19 cellular contexts compared by ENCODE assay signal in genomic region chr12:103301642-103302620, GRCh38.
DNase-seq lines count a peak whose midpoint lies in the region; ATAC-seq and TF ChIP-seq lines count a peak whose summit lies in the region.
"Had no signal": no experiment of that assay in that cellular context is flagged by ENCODE, and none has a peak within 500 bp of the region (broad histone marks: within the 10 kb centered on the region; RNA-seq: fewer than 3 reads in every experiment).

No MANE protein-coding gene starts in this region.

- peak overlapping the region; percentile 67 for H3K4me3 Mint-ChIP-seq in WTC11
- H3K4me3 Mint-ChIP-seq: activated CD4-positive, alpha-beta memory T cell treated with anti-CD3 and anti-CD28 coated beads for 36 hours; activated naive CD4-positive, alpha-beta T cell treated with anti-CD3 and anti-CD28 coated beads, Interleukin-2, amount 50 U/mL, for 24 hours; activated T-cell treated with anti-CD3 and anti-CD28 coated beads, Interleukin-2, amount 50 U/mL, for 24 hours; nephron had no signal

- H3K27me3 ChIP-seq in SK-N-SH (ENCODE audit: insufficient read depth): no peaks in the 10 kb centered on the region
- H3K27me3 ChIP-seq in iPS-18a (ENCODE audit: control insufficient read depth, insufficient read depth, low read length): no peaks in the 10 kb centered on the region
- H3K27me3 ChIP-seq in smooth muscle cell (ENCODE audit: low read depth): peaks cover 49% of the 10 kb centered on the region
- H3K27me3 ChIP-seq in prostate gland (replicated peaks; ENCODE audit: insufficient read depth): peaks cover 3% of the 10 kb centered on the region
- H3K27me3 ChIP-seq: BLaER1, tibial artery had no signal

- H3K4me2 ChIP-seq in SK-N-SH (no peak overlapping the region), smooth muscle cell (peak overlapping the region; percentile 61)
- H3K4me2 ChIP-seq: BLaER1 had no signal

- POLR2A ChIA-PET in SK-N-SH (lab: Yijun Ruan, JAX) (no interaction called here), WTC11 (lab: Charles Lee) (no interaction called here)

- CTCF ChIA-PET in SK-N-SH (lab: Yijun Ruan, JAX): no interaction called here
- CTCF ChIA-PET in WTC11 (lab: Charles Lee): interaction anchor here (1.0 to 1.5 kb wide), 3 partner anchors 194 to 352 kb away, joined by 3 to 4 read pairs (median 4); partner anchors contain the start of gene C12orf42

- no peak for ATAC-seq in SK-N-SH treated with all-trans-retinoic acid at 6 μM for 48 hours
- ATAC-seq in WTC11: peak; percentile 97

- H3K27ac Mint-ChIP-seq in WTC11: no peak overlapping the region
- H3K27ac Mint-ChIP-seq: activated CD4-positive, alpha-beta memory T cell treated with anti-CD3 and anti-CD28 coated beads for 36 hours; activated naive CD4-positive, alpha-beta T cell treated with anti-CD3 and anti-CD28 coated beads, Interleukin-2, amount 50 U/mL, for 24 hours; activated T-cell treated with anti-CD3 and anti-CD28 coated beads, Interleukin-2, amount 50 U/mL, for 24 hours; nephron had no signal

- no peak for TF ChIP-seq RAD21 in SK-N-SH (IDR thresholded peaks at IDR 0.05; ENCODE audit: low read length)

- H4K20me1 ChIP-seq in SK-N-SH (ENCODE audit: insufficient read depth) (no peaks in the 10 kb centered on the region), smooth muscle cell (ENCODE audit: low read depth) (no peaks in the 10 kb centered on the region)
- H4K20me1 ChIP-seq: BLaER1 had no signal

- no peak for TF ChIP-seq EP300 in SK-N-SH (IDR thresholded peaks at IDR 0.05; ENCODE audit: borderline replicate concordance in 1 of 2, low read depth in 1 of 2, low read length in 1 of 2)

- H3F3A ChIP-seq in SK-N-SH (replicated peaks; ENCODE audit: insufficient read depth) (no peaks in the 10 kb centered on the region), smooth muscle cell (ENCODE audit: low read depth) (no peaks in the 10 kb centered on the region)

- H3K4me1 ChIP-seq in SK-N-SH (ENCODE audit: control insufficient read depth in 1 of 2, insufficient read depth in 2 of 2, low read depth in 1 of 2, low read length in 1 of 2) (no peaks in the 10 kb centered on the region; a peak in 1 of 4 replicates), iPS-18a (ENCODE audit: control insufficient read depth, low read depth, low read length) (peaks cover 16% of the 10 kb centered on the region), smooth muscle cell (ENCODE audit: low read depth) (peaks cover 4% of the 10 kb centered on the region), prostate gland (replicated peaks) (no peaks in the 10 kb centered on the region)
- H3K4me1 ChIP-seq: BLaER1, tibial artery had no signal

- intact Hi-C loops in prostate gland (cut with DNase I): no loop called here

- H3K79me2 ChIP-seq in SK-N-SH (ENCODE audit: insufficient read depth) (no peaks in the 10 kb centered on the region), smooth muscle cell (ENCODE audit: low read depth) (no peaks in the 10 kb centered on the region)

- no peaks in the 10 kb centered on the region for H3K9me3 Mint-ChIP-seq in WTC11
- H3K9me3 Mint-ChIP-seq: activated naive CD4-positive, alpha-beta T cell treated with anti-CD3 and anti-CD28 coated beads, Interleukin-2, amount 50 U/mL, for 24 hours; nephron had no signal

- no peak for TF ChIP-seq POLR2A in prostate gland (IDR thresholded peaks at IDR 0.05)

- H3K36me3 ChIP-seq in SK-N-SH (replicated peaks in 1 of 2; ENCODE audit: control insufficient read depth in 1 of 2, insufficient read depth in 2 of 2, low read length in 1 of 2) (no peaks in the 10 kb centered on the region), iPS-18a (ENCODE audit: control insufficient read depth, low read depth, low read length) (no peaks in the 10 kb centered on the region), smooth muscle cell (ENCODE audit: low read depth) (no peaks in the 10 kb centered on the region), prostate gland (no peaks in the 10 kb centered on the region)
- H3K36me3 ChIP-seq: BLaER1, tibial artery had no signal

- H3K9me3 ChIP-seq in SK-N-SH (no peaks in the 10 kb centered on the region), iPS-18a (ENCODE audit: control insufficient read depth, low read depth, low read length) (no peaks in the 10 kb centered on the region), smooth muscle cell (replicated peaks; ENCODE audit: low read depth) (no peaks in the 10 kb centered on the region), prostate gland (no peaks in the 10 kb centered on the region)
- H3K9me3 ChIP-seq: BLaER1, tibial artery had no signal

- no peaks in the 10 kb centered on the region for H3K36me3 Mint-ChIP-seq in WTC11

- peaks cover 14% of the 10 kb centered on the region for H3K4me1 Mint-ChIP-seq in WTC11
- H3K4me1 Mint-ChIP-seq: activated naive CD4-positive, alpha-beta T cell treated with anti-CD3 and anti-CD28 coated beads, Interleukin-2, amount 50 U/mL, for 24 hours; nephron had no signal

- H3K9ac ChIP-seq in SK-N-SH (no peak overlapping the region), iPS-18a (ENCODE audit: low read length) (peak overlapping the region; percentile 53), smooth muscle cell (ENCODE audit: low read depth) (no peak overlapping the region)
- H3K9ac ChIP-seq: BLaER1 had no signal

- DNase-seq in SK-N-SH (peak; percentile 31), WTC11 (ENCODE audit: low spot score) (peak; percentile 82), smooth muscle cell (lab: John Stamatoyannopoulos, UW; ENCODE audit: unreplicated experiment) (no peak), SW 1271 (lab: John Stamatoyannopoulos, UW) (no peak), prostate gland (ENCODE audit: low spot score) (no peak), NCI-H2227 (lab: John Stamatoyannopoulos, UW; ENCODE audit: unreplicated experiment) (no peak)
- DNase-seq: activated CD4-positive, alpha-beta memory T cell treated with anti-CD3 and anti-CD28 coated beads for 36 hours; activated T-cell treated with anti-CD3 and anti-CD28 coated beads, Interleukin-2, amount 50 U/mL, for 24 hours; erythroblast; mesenchymal stem cell; NCI-H1694 treated with DMSO at 0.1 percent for 48 hours; stimulated activated CD4-positive, alpha-beta T cell treated with anti-CD3 and anti-CD28 coated beads, Interleukin-12 subunit alpha, Interleukin-12 subunit beta, amount 100 ng/mL, for 4 hours; tibial artery had no signal

- H3K9me2 ChIP-seq in SK-N-SH: no peaks in the 10 kb centered on the region

- TF ChIP-seq CTCF in SK-N-SH (IDR thresholded peaks at IDR 0.05) (no peak), WTC11 (IDR thresholded peaks at IDR 0.05) (no peak), smooth muscle cell (IDR thresholded peaks at IDR 0.05; ENCODE audit: borderline replicate concordance, insufficient read depth, poor library complexity, severe bottlenecking) (no peak), prostate gland (IDR thresholded peaks at IDR 0.05) (no peak)

- H3K4me3 ChIP-seq in SK-N-SH (ENCODE audit: low read depth in 2 of 2, low read length in 1 of 2) (no peak overlapping the region), iPS-18a (ENCODE audit: low read length) (peak overlapping the region; percentile 51), smooth muscle cell (no peak overlapping the region), prostate gland (no peak overlapping the region)
- H3K4me3 ChIP-seq: BLaER1, tibial artery had no signal

- H3K27me3 Mint-ChIP-seq in WTC11 (ENCODE audit: low read depth): 0 out of 2 replicates have a peak, but pooled peaks cover 3% of the 10 kb centered on the region
- H3K27me3 Mint-ChIP-seq: activated CD4-positive, alpha-beta memory T cell treated with anti-CD3 and anti-CD28 coated beads for 36 hours had no signal

- H3K27ac ChIP-seq in SK-N-SH (ENCODE audit: low read depth in 2 of 2, low read length in 1 of 2): no peak overlapping the region
- no peak overlapping the region for H3K27ac ChIP-seq in iPS-18a (ENCODE audit: low read length)
- H3K27ac ChIP-seq in smooth muscle cell (ENCODE audit: low read depth): no peak overlapping the region
- no peak overlapping the region for H3K27ac ChIP-seq in prostate gland
- H3K27ac ChIP-seq: 22Rv1, BLaER1, tibial artery had no signal

- whole genome bisulfite sequencing in SK-N-SH (ENCODE audit: low lambda C conversion rate): 51% methylated on average over 29 of the region's 46 CpGs
- 21% methylated on average over 46 of the region's 46 CpGs for WGBS in smooth muscle cell (ENCODE audit: low lambda C conversion rate)
- 11% methylated on average over 46 of the region's 46 CpGs for WGBS in prostate gland

- H2AFZ ChIP-seq in SK-N-SH (ENCODE audit: low read depth) (no peak overlapping the region), smooth muscle cell (ENCODE audit: low read depth) (no peak overlapping the region)

TF ChIP-seq in SK-N-SH, 30 proteins besides CTCF, POLR2A, EP300 and RAD21 (continues in another document):
- TF ChIP-seq MEF2A (IDR thresholded peaks at IDR 0.05; ENCODE audit: borderline replicate concordance, low read depth) (no peak), ELF1 (IDR thresholded peaks at IDR 0.05) (no peak)

TF ChIP-seq in SK-N-SH treated with all-trans-retinoic acid at 6 μM for 48 hours, 23 proteins besides CTCF, POLR2A, EP300 and RAD21 (continues in another document):
- no peak for TF ChIP-seq TOX (CRISPR knock-in tag; IDR thresholded peaks at IDR 0.05; ENCODE audit: borderline replicate concordance)
- no peak for TF ChIP-seq ZNF8 (CRISPR knock-in tag; IDR thresholded peaks at IDR 0.05)
- TF ChIP-seq TCF4 (CRISPR knock-in tag; IDR thresholded peaks at IDR 0.05; ENCODE audit: borderline replicate concordance): no peak
- no peak for TF ChIP-seq SNAI2 (CRISPR knock-in tag; IDR thresholded peaks at IDR 0.05)
- no peak for TF ChIP-seq OSR1 (CRISPR knock-in tag; IDR thresholded peaks at IDR 0.05)
- no peak for TF ChIP-seq ZNF565 (CRISPR knock-in tag; conservative IDR thresholded peaks at IDR 0.05; ENCODE audit: low read depth)

TF ChIP-seq in WTC11, 78 proteins besides CTCF, POLR2A, EP300 and RAD21:
- TF ChIP-seq SMAD3 (CRISPR knock-in tag; IDR thresholded peaks at IDR 0.05; ENCODE audit: borderline replicate concordance): no peak
- TF ChIP-seq MAX (CRISPR knock-in tag; IDR thresholded peaks at IDR 0.05): peak; percentile 35; the same call in 1 of the 2 replicates
- no peak for TF ChIP-seq ZNF232 (CRISPR knock-in tag; IDR thresholded peaks at IDR 0.05)
- peak; percentile 36; the same call in 1 of the 2 replicates for TF ChIP-seq SP1 (CRISPR knock-in tag; conservative IDR thresholded peaks at IDR 0.05)
- no peak for TF ChIP-seq ESRRA (CRISPR knock-in tag; IDR thresholded peaks at IDR 0.05; ENCODE audit: borderline replicate concordance)
- no peak for TF ChIP-seq SOX15 (CRISPR knock-in tag; IDR thresholded peaks at IDR 0.05)
- TF ChIP-seq CREM (CRISPR knock-in tag; IDR thresholded peaks at IDR 0.05): 0 out of 2 replicates have a peak, but pooled peaks have one; percentile 21
- peak; percentile 27; the same call in 1 of the 2 replicates for TF ChIP-seq FOXP1 (CRISPR knock-in tag; IDR thresholded peaks at IDR 0.05; ENCODE audit: borderline replicate concordance)

Comparison
In these comparisons a context has a peak if more than half of its experiments do, and no peak if none do; other contexts are left out.
1. DNase-seq: peak in SK-N-SH (single experiment) and WTC11 (single experiment); none in smooth muscle cell (single experiment), SW 1271 (0 of 2), prostate gland (single experiment) and NCI-H2227 (single experiment).
2. Of the 6 proteins assayed by ChIP-seq in both WTC11 and SK-N-SH: peak only in WTC11: MAX; only in SK-N-SH: none; in both: none; in neither: 5.